In the genomic region with DNA sequence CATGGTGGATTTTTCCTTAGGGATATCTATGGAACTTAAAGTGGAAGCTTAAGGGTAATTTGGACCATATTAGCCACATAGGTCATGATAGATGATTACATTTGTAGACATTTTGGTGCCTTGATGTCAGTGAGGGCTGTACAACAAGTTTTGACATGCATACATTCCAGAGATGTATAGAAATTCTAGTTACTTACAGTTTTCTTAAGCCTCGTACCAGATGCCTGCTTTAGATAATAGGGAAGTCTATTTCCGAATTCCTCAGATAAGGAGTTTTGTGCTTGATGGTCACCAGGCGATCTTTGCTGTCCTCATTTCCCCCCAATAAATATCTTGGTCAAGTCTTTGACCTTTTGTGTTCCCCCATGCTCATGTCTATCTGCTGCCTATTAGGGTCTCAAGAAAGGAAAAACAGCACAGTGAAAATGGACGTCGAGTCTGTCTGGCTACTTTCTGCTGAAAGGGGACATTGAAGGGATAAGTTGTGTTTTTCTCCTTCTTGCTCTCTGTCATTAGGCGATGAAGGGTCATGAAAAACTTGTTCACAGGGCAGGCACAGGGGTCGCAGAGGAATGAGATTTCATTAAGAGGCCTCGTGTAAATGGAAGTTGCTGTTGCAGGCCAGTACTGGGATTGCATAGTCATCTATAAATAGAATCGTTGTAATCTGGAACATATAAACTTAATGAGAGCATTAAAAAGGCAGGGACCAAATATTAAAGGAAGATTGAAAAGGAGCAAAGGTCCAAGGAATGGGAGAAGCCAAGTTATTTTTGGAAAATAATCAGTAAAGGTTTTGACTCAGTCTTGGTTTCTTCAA, we compare ENCODE assay signal across 1 cellular context.
TF ChIP-seq lines count a peak whose summit lies in the region.

No MANE protein-coding gene starts in this region.

TF ChIP-seq in H1, 55 proteins besides CTCF, POLR2A, EP300 and RAD21:
- TF ChIP-seq BRCA1 (IDR thresholded peaks at IDR 0.05; ENCODE audit: low read depth, low read length), result no peak
- TF ChIP-seq NANOG (IDR thresholded peaks at IDR 0.05; ENCODE audit: insufficient read depth, low read depth, low read length, poor library complexity, severe bottlenecking), result no peak
- no peak for TF ChIP-seq SIN3A (conservative IDR thresholded peaks at IDR 0.05 in 1 of 2, IDR thresholded peaks at IDR 0.05 in 1 of 2; ENCODE audit: low read depth in 1 of 2, low read length in 2 of 2)
- no peak for TF ChIP-seq GABPA (IDR thresholded peaks at IDR 0.05; ENCODE audit: borderline replicate concordance, insufficient read depth, low read length)
TF ChIP-seq in H1: peak in this region for 0.
